1 cellular context compared by ENCODE assay signal in the genomic region with DNA sequence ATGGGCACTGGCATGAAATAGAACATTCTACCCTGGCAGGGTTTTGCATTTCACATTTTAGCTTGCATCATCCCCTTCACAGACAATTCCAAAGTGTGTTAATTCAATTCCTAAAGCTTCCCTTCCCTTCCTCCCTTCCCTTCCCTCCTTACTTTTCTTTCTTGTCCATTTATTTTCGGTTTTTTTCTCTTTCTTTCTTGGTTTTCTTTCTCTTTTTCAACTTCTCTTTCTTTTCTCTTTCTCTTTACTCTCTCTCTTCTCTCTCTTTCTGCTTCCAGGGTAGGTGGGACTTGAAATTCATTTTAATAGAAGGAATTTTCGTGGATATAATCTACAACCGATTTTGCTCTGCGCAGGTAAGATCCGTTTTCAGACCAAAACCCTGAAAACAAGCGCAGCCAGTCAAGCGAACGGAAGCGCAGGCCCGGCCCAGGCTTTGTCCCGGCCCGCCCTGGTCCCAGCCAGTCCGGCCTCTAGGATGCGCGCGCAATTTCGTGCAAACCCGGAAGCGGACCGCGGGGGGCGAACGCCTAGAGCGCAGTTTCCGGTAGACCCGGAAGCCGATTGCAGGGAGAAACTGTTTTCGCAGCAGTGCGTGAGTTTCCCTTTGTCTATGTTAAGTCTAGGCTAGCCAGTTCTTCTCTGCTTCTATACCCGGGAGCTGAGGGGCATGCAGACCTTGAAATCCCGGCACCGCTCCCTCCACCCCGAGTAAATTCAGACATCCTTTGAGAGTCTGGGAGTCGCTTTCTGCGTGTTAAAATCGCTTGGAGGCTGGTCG.
TF ChIP-seq lines count a peak whose summit lies in the region.

A gene (plus strand): TSS at position 540 of the 781 bp plus-strand sequence. CDS start 4,165 bp downstream, outside the sequence.

TF ChIP-seq in K562, 482 proteins besides CTCF, POLR2A, EP300 and RAD21 (continued from another document and continues in another):
- TF ChIP-seq, protein P1, sequence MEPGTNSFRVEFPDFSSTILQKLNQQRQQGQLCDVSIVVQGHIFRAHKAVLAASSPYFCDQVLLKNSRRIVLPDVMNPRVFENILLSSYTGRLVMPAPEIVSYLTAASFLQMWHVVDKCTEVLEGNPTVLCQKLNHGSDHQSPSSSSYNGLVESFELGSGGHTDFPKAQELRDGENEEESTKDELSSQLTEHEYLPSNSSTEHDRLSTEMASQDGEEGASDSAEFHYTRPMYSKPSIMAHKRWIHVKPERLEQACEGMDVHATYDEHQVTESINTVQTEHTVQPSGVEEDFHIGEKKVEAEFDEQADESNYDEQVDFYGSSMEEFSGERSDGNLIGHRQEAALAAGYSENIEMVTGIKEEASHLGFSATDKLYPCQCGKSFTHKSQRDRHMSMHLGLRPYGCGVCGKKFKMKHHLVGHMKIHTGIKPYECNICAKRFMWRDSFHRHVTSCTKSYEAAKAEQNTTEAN (CRISPR knock-in tag; IDR thresholded peaks at IDR 0.05), result no peak
- TF ChIP-seq, protein P2, sequence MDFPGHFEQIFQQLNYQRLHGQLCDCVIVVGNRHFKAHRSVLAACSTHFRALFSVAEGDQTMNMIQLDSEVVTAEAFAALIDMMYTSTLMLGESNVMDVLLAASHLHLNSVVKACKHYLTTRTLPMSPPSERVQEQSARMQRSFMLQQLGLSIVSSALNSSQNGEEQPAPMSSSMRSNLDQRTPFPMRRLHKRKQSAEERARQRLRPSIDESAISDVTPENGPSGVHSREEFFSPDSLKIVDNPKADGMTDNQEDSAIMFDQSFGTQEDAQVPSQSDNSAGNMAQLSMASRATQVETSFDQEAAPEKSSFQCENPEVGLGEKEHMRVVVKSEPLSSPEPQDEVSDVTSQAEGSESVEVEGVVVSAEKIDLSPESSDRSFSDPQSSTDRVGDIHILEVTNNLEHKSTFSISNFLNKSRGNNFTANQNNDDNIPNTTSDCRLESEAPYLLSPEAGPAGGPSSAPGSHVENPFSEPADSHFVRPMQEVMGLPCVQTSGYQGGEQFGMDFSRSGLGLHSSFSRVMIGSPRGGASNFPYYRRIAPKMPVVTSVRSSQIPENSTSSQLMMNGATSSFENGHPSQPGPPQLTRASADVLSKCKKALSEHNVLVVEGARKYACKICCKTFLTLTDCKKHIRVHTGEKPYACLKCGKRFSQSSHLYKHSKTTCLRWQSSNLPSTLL (IDR thresholded peaks at IDR 0.05), result no peak
- no peak for TF ChIP-seq ZBTB17 (CRISPR knock-in tag; IDR thresholded peaks at IDR 0.05)
- TF ChIP-seq TCFL5 (CRISPR knock-in tag; conservative IDR thresholded peaks at IDR 0.05), result no peak
- TF ChIP-seq, protein P3, sequence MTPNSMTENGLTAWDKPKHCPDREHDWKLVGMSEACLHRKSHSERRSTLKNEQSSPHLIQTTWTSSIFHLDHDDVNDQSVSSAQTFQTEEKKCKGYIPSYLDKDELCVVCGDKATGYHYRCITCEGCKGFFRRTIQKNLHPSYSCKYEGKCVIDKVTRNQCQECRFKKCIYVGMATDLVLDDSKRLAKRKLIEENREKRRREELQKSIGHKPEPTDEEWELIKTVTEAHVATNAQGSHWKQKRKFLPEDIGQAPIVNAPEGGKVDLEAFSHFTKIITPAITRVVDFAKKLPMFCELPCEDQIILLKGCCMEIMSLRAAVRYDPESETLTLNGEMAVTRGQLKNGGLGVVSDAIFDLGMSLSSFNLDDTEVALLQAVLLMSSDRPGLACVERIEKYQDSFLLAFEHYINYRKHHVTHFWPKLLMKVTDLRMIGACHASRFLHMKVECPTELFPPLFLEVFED (CRISPR knock-in tag; conservative IDR thresholded peaks at IDR 0.05), result peak; percentile 87; the same call in 1 of the 2 replicates
- 0 out of 2 replicates have a peak, but pooled peaks have one; percentile 26 for TF ChIP-seq ZNF134 (CRISPR knock-in tag; conservative IDR thresholded peaks at IDR 0.05)
- peak in 1 of 2 experiments; percentile 54; a peak in 1 of 4 replicates for TF ChIP-seq KDM4B (IDR thresholded peaks at IDR 0.05; ENCODE audit: borderline replicate concordance in 2 of 2, low read depth in 1 of 2)
- TF ChIP-seq, protein P4, sequence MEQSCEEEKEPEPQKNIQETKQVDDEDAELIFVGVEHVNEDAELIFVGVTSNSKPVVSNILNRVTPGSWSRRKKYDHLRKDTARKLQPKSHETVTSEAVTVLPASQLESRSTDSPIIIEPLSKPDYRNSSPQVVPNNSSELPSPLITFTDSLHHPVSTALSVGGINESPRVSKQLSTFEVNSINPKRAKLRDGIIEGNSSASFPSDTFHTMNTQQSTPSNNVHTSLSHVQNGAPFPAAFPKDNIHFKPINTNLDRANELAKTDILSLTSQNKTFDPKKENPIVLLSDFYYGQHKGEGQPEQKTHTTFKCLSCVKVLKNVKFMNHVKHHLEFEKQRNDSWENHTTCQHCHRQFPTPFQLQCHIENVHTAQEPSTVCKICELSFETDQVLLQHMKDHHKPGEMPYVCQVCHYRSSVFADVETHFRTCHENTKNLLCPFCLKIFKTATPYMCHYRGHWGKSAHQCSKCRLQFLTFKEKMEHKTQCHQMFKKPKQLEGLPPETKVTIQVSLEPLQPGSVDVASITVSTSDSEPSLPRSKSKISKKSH (CRISPR knock-in tag; IDR thresholded peaks at IDR 0.05), result no peak
- no peak for TF ChIP-seq NCOA1 (IDR thresholded peaks at IDR 0.05; ENCODE audit: low read depth)
- no peak for TF ChIP-seq HDAC1 (IDR thresholded peaks at IDR 0.05)
- no peak for TF ChIP-seq ZNF551 (CRISPR knock-in tag; IDR thresholded peaks at IDR 0.05)
- no peak; the same call in 1 of the 2 replicates for TF ChIP-seq POLR2AphosphoS5 (IDR thresholded peaks at IDR 0.05; ENCODE audit: control insufficient read depth, insufficient read depth, low read depth, low read length)
- no peak for TF ChIP-seq ZNF23 (CRISPR knock-in tag; IDR thresholded peaks at IDR 0.05)
- peak; percentile 31 for TF ChIP-seq KDM5B (IDR thresholded peaks at IDR 0.05; ENCODE audit: insufficient replicate concordance, low read depth, low read length)
- TF ChIP-seq IFI16 (CRISPR knock-in tag; IDR thresholded peaks at IDR 0.05), result no peak
- TF ChIP-seq HLTF (IDR thresholded peaks at IDR 0.05), result no peak
- no peak for TF ChIP-seq HDAC2 (IDR thresholded peaks at IDR 0.05)
- no peak for TF ChIP-seq RHOXF2B (CRISPR knock-in tag; conservative IDR thresholded peaks at IDR 0.05)
- TF ChIP-seq ETV1 (tag; conservative IDR thresholded peaks at IDR 0.05; ENCODE audit: low read depth), result peak; percentile 64
- TF ChIP-seq CCAR2 (IDR thresholded peaks at IDR 0.05; ENCODE audit: low read depth, low read length), result no peak
- no peak for TF ChIP-seq NR2C2 (CRISPR knock-in tag; IDR thresholded peaks at IDR 0.05)
- TF ChIP-seq NR2C2 (tag; IDR thresholded peaks at IDR 0.05), result peak; percentile 96
- no peak for TF ChIP-seq MXI1 (IDR thresholded peaks at IDR 0.05; ENCODE audit: low read depth, low read length)
- TF ChIP-seq, protein P5, sequence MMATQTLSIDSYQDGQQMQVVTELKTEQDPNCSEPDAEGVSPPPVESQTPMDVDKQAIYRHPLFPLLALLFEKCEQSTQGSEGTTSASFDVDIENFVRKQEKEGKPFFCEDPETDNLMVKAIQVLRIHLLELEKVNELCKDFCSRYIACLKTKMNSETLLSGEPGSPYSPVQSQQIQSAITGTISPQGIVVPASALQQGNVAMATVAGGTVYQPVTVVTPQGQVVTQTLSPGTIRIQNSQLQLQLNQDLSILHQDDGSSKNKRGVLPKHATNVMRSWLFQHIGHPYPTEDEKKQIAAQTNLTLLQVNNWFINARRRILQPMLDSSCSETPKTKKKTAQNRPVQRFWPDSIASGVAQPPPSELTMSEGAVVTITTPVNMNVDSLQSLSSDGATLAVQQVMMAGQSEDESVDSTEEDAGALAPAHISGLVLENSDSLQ (IDR thresholded peaks at IDR 0.05), result no peak
- TF ChIP-seq ZNF444 (CRISPR knock-in tag; IDR thresholded peaks at IDR 0.05), result no peak
- TF ChIP-seq ZNF583 (CRISPR knock-in tag; IDR thresholded peaks at IDR 0.05), result no peak
- no peak for TF ChIP-seq YBX1 (IDR thresholded peaks at IDR 0.05)
- TF ChIP-seq MEIS2 (IDR thresholded peaks at IDR 0.05; ENCODE audit: partially characterized antibody), result no peak
- TF ChIP-seq SAFB2 (IDR thresholded peaks at IDR 0.05; ENCODE audit: borderline replicate concordance, low read depth, low read length, severe bottlenecking), result no peak
- TF ChIP-seq DIDO1 (tag; IDR thresholded peaks at IDR 0.05; ENCODE audit: low read depth), result peak; percentile 47; the same call in 1 of the 2 replicates
- TF ChIP-seq CXXC5 (CRISPR knock-in tag; IDR thresholded peaks at IDR 0.05), result peak; percentile 54; the same call in 1 of the 2 replicates
- no peak for TF ChIP-seq SNRNP70 (optimal IDR thresholded peaks at IDR 0.05; ENCODE audit: low read depth, low read length)
- TF ChIP-seq, protein P6, sequence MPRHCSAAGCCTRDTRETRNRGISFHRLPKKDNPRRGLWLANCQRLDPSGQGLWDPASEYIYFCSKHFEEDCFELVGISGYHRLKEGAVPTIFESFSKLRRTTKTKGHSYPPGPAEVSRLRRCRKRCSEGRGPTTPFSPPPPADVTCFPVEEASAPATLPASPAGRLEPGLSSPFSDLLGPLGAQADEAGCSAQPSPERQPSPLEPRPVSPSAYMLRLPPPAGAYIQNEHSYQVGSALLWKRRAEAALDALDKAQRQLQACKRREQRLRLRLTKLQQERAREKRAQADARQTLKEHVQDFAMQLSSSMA (CRISPR knock-in tag; IDR thresholded peaks at IDR 0.05), result no peak
- TF ChIP-seq, protein P7, sequence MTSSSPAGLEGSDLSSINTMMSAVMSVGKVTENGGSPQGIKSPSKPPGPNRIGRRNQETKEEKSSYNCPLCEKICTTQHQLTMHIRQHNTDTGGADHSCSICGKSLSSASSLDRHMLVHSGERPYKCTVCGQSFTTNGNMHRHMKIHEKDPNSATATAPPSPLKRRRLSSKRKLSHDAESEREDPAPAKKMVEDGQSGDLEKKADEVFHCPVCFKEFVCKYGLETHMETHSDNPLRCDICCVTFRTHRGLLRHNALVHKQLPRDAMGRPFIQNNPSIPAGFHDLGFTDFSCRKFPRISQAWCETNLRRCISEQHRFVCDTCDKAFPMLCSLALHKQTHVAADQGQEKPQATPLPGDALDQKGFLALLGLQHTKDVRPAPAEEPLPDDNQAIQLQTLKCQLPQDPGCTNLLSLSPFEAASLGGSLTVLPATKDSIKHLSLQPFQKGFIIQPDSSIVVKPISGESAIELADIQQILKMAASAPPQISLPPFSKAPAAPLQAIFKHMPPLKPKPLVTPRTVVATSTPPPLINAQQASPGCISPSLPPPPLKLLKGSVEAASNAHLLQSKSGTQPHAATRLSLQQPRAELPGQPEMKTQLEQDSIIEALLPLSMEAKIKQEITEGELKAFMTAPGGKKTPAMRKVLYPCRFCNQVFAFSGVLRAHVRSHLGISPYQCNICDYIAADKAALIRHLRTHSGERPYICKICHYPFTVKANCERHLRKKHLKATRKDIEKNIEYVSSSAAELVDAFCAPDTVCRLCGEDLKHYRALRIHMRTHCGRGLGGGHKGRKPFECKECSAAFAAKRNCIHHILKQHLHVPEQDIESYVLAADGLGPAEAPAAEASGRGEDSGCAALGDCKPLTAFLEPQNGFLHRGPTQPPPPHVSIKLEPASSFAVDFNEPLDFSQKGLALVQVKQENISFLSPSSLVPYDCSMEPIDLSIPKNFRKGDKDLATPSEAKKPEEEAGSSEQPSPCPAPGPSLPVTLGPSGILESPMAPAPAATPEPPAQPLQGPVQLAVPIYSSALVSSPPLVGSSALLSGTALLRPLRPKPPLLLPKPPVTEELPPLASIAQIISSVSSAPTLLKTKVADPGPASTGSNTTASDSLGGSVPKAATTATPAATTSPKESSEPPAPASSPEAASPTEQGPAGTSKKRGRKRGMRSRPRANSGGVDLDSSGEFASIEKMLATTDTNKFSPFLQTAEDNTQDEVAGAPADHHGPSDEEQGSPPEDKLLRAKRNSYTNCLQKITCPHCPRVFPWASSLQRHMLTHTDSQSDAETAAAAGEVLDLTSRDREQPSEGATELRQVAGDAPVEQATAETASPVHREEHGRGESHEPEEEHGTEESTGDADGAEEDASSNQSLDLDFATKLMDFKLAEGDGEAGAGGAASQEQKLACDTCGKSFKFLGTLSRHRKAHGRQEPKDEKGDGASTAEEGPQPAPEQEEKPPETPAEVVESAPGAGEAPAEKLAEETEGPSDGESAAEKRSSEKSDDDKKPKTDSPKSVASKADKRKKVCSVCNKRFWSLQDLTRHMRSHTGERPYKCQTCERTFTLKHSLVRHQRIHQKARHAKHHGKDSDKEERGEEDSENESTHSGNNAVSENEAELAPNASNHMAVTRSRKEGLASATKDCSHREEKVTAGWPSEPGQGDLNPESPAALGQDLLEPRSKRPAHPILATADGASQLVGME (CRISPR knock-in tag; IDR thresholded peaks at IDR 0.05), result no peak
- no peak for TF ChIP-seq CTBP1 (IDR thresholded peaks at IDR 0.05; ENCODE audit: borderline replicate concordance)
- TF ChIP-seq GABPB1 (CRISPR knock-in tag; IDR thresholded peaks at IDR 0.05), result peak; percentile 68; the same call in 1 of the 2 replicates
- TF ChIP-seq EZH2 (IDR thresholded peaks at IDR 0.05; ENCODE audit: borderline replicate concordance, low read depth, low read length), result no peak
- no peak for TF ChIP-seq SMAD2 (IDR thresholded peaks at IDR 0.05; ENCODE audit: low read depth, low read length)
- peak; percentile 91 for TF ChIP-seq NR2C1 (IDR thresholded peaks at IDR 0.05)
- TF ChIP-seq NR2C1 (tag; IDR thresholded peaks at IDR 0.05), result peak; percentile 93
- TF ChIP-seq POLR2G (IDR thresholded peaks at IDR 0.05; ENCODE audit: low read depth, low read length), result peak; percentile 75
